16 cellular contexts compared by ENCODE assay signal in genomic region chr16:58110590-58111330, GRCh38.
DNase-seq lines count a peak whose midpoint lies in the region; ATAC-seq and TF ChIP-seq lines count a peak whose summit lies in the region.
"Had no signal": no experiment of that assay in that cellular context is flagged by ENCODE, and none has a peak within 500 bp of the region (broad histone marks: within the 10 kb centered on the region; RNA-seq: fewer than 3 reads in every experiment).

No MANE protein-coding gene starts in this region.

- H3K4me3 Mint-ChIP-seq in effector memory CD8-positive, alpha-beta T cell, result peak overlapping the region in 1 of 2 donors; percentile 23
- H3K4me3 Mint-ChIP-seq in nephron progenitor cell, result no peak overlapping the region
- H3K4me3 Mint-ChIP-seq: activated naive CD4-positive, alpha-beta T cell treated with anti-CD3 and anti-CD28 coated beads, Interleukin-2, amount 10 ng/mL, durations not matched to agents 7 days and 5 days; immature natural killer cell; nephron had no signal

- no peaks in the 10 kb centered on the region for H3K9me3 ChIP-seq in WERI-Rb-1 (ENCODE audit: severe bottlenecking)
- H3K9me3 ChIP-seq: tibial nerve had no signal

- no peaks in the 10 kb centered on the region for H3K27me3 Mint-ChIP-seq in effector memory CD8-positive, alpha-beta T cell
- no peaks in the 10 kb centered on the region for H3K27me3 Mint-ChIP-seq in nephron progenitor cell (ENCODE audit: low read depth, poor library complexity)

- H3K36me3 ChIP-seq in WERI-Rb-1, result peaks cover 29% of the 10 kb centered on the region

- H3K36me3 Mint-ChIP-seq in effector memory CD8-positive, alpha-beta T cell (ENCODE audit: insufficient read depth), result peaks cover 48% of the 10 kb centered on the region
- H3K36me3 Mint-ChIP-seq in nephron progenitor cell (ENCODE audit: low read depth), result peaks cover 39% of the 10 kb centered on the region

- H3K27ac ChIP-seq in WERI-Rb-1, result no peak overlapping the region
- H3K27ac ChIP-seq: 22Rv1, skin epidermis, tibial nerve had no signal

- H3K27ac Mint-ChIP-seq in effector memory CD8-positive, alpha-beta T cell, result peak overlapping the region; percentile 25 to 66
- H3K27ac Mint-ChIP-seq in nephron progenitor cell, result peak overlapping the region; percentile 17
- H3K27ac Mint-ChIP-seq: activated naive CD4-positive, alpha-beta T cell treated with anti-CD3 and anti-CD28 coated beads, Interleukin-2, amount 10 ng/mL, durations not matched to agents 7 days and 5 days; nephron had no signal

- TF ChIP-seq CTCF in nephron progenitor cell (IDR thresholded peaks at IDR 0.05) (no peak), WERI-Rb-1 (IDR thresholded peaks at IDR 0.05; ENCODE audit: low read depth, low read length) (no peak)

- no peaks in the 10 kb centered on the region for H3K4me1 Mint-ChIP-seq in effector memory CD8-positive, alpha-beta T cell (ENCODE audit: low read depth in 2 of 2)
- peaks cover 29% of the 10 kb centered on the region for H3K4me1 Mint-ChIP-seq in nephron progenitor cell
- H3K4me1 Mint-ChIP-seq: immature natural killer cell had no signal

- DNase-seq in DMS 273 (lab: John Stamatoyannopoulos, UW; ENCODE audit: unreplicated experiment) (peak; percentile 28), DMS 273 treated with DMSO at 0.1 percent for 48 hours (lab: John Stamatoyannopoulos, UW) (no peak), NCI-H69 (lab: John Stamatoyannopoulos, UW) (peak; percentile 1), nephron progenitor cell (no peak), WERI-Rb-1 (no peak), activated gamma-delta T cell treated with Interleukin-2 at 50 U/mL for 16 hours (no peak), HuH-7.5 (ENCODE audit: low spot score) (no peak)
- no peak for DNase-seq in effector memory CD8-positive, alpha-beta T cell
- DNase-seq: activated naive CD4-positive, alpha-beta T cell treated with anti-CD3 and anti-CD28 coated beads, Interleukin-2, amount 10 ng/mL, durations not matched to agents 7 days and 5 days; immature natural killer cell; NCI-H1417; NCI-H748 treated with DMSO at 0.1 percent for 48 hours had no signal

- peak; percentile 22 for ATAC-seq in effector memory CD8-positive, alpha-beta T cell (replicated peaks)

- no peaks in the 10 kb centered on the region for H3K27me3 ChIP-seq in WERI-Rb-1 (ENCODE audit: insufficient read depth, low read depth, severe bottlenecking)
- H3K27me3 ChIP-seq: tibial nerve had no signal

- no peak overlapping the region for H3K4me3 ChIP-seq in WERI-Rb-1 (ENCODE audit: low read depth, low read length)
- H3K4me3 ChIP-seq: skin epidermis, tibial nerve had no signal

- H3K9me3 Mint-ChIP-seq in effector memory CD8-positive, alpha-beta T cell, result no peaks in the 10 kb centered on the region
- H3K9me3 Mint-ChIP-seq in nephron progenitor cell, result no peaks in the 10 kb centered on the region
- H3K9me3 Mint-ChIP-seq: activated naive CD4-positive, alpha-beta T cell treated with anti-CD3 and anti-CD28 coated beads, Interleukin-2, amount 10 ng/mL, durations not matched to agents 7 days and 5 days; immature natural killer cell; nephron had no signal

Comparison
In these comparisons a context has a peak if more than half of its experiments do, and no peak if none do; other contexts are left out.
1. DNase-seq: peak in DMS 273 (single experiment) and NCI-H69 (single experiment); none in DMS 273 treated with DMSO at 0.1 percent for 48 hours (single experiment), effector memory CD8-positive, alpha-beta T cell (0 of 3), nephron progenitor cell (single experiment), WERI-Rb-1 (single experiment), activated gamma-delta T cell treated with Interleukin-2 at 50 U/mL for 16 hours (single experiment) and HuH-7.5 (single experiment).